ENCODE assay signal across 13 cellular contexts in the genomic region with DNA sequence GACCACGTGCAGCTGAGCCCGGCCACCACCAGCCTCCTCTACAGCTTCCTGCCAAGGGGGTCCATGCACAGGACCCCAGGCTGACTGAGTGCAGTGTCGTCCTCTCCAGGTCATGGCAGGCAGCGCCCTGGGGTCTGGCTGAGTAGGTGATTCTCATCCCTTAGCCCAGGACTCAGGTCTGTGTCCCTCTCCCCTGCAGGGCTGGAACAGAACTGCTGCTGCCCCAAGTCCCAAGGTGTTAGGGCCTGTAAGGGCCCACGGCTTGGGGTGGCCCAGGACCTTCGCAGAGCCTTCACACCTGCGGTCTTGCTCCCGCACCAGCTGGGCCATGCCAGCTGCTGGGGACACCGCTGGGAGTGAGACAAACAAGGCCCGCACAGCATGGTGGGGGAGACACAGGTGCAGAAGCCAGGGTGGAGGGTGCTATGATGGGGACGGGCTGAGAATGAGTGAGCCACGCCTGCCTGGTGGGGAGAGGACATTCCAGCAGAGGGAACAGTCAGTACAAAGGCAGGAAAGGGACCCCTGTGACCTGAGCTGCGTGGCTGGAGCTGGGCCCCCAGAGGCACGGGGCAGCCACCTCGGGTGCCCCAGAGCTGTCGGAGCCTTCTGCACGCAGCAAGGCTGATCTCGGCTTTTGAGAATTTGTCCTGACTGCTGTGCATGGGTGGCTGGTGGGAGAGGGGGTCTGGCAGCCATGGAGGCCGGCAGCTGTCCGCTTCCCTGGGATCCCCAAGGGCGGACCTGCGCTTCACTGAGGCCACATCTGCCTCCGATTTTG. TPM values are rescaled to one million over a fixed set of nuclear protein-coding genes. Genes with fewer than 3 reads are reported as not detected.
DNase-seq lines count a peak whose midpoint lies in the region; ATAC-seq, FAIRE-seq and TF ChIP-seq lines count a peak whose summit lies in the region.
"Had no signal": no experiment of that assay in that cellular context is flagged by ENCODE, and none has a peak within 500 bp of the region (broad histone marks: within the 10 kb centered on the region; RNA-seq: fewer than 3 reads in every experiment).

No MANE protein-coding gene starts in this region.

- no peak overlapping the region for H3K4me3 ChIP-seq in breast epithelium
- no peak overlapping the region for H3K4me3 ChIP-seq in mammary epithelial cell (replicated peaks in 1 of 3; ENCODE audit: insufficient read depth in 1 of 3, low read depth in 2 of 3, low read length in 3 of 3)
- no peak overlapping the region for H3K4me3 ChIP-seq in GM12878
- H3K4me3 ChIP-seq in upper lobe of right lung: no peak overlapping the region
- H3K4me3 ChIP-seq: SK-N-MC had no signal

- H3K36me3 ChIP-seq in breast epithelium: peaks cover 6% of the 10 kb centered on the region
- H3K36me3 ChIP-seq in mammary epithelial cell (ENCODE audit: insufficient read depth, low read length): no peaks in the 10 kb centered on the region
- peaks cover 8 to 39% of the 10 kb centered on the region in 2 experiments for H3K36me3 ChIP-seq in GM12878 (ENCODE audit: control insufficient read depth in 2 of 2, insufficient read depth in 2 of 2, low read length in 1 of 2)
- peaks cover 35% of the 10 kb centered on the region for H3K36me3 ChIP-seq in upper lobe of right lung

- intact Hi-C loops in breast epithelium (cut with DNase I; ENCODE audit: low total_unique reads) (no loop called here), mammary epithelial cell (cut with micrococcal nuclease) (no loop called here), GM12878 (cut with micrococcal nuclease; ENCODE audit: unreplicated experiment) (no loop called here), upper lobe of right lung (cut with DNase I) (no loop called here)

- ATAC-seq in GM12878 (no peak), upper lobe of right lung (peak; percentile 1)

- H3K79me2 ChIP-seq in mammary epithelial cell (ENCODE audit: insufficient read depth, low read length) (peaks cover 42% of the 10 kb centered on the region), GM12878 (ENCODE audit: control insufficient read depth, insufficient read depth, low read length) (peaks cover 26% of the 10 kb centered on the region)

- no peak for FAIRE-seq in GM12878 (lab: Jason Lieb, UNC)
- no peak for FAIRE-seq in GM12891 (lab: Jason Lieb, UNC)

- H3K9me3 ChIP-seq in breast epithelium (no peaks in the 10 kb centered on the region), mammary epithelial cell (replicated peaks; ENCODE audit: insufficient read depth, low read length) (no peaks in the 10 kb centered on the region), GM12878 (replicated peaks; ENCODE audit: control insufficient read depth, insufficient read depth, low read length) (no peaks in the 10 kb centered on the region), upper lobe of right lung (no peaks in the 10 kb centered on the region)

- DNase-seq in breast epithelium (ENCODE audit: low spot score in 2 of 2): no peak
- DNase-seq in mammary epithelial cell: no peak
- DNase-seq in GM12878 (ENCODE audit: low read depth, low spot score): no peak
- DNase-seq in mesenteric fat pad (ENCODE audit: low spot score): peak; percentile 87
- no peak for DNase-seq in upper lobe of right lung
- no peak for DNase-seq in NCI-H1694 treated with DMSO at 0.1 percent for 48 hours (lab: John Stamatoyannopoulos, UW)
- DNase-seq in activated CD4-positive, CD25-positive, alpha-beta regulatory T cell treated with anti-CD3 and anti-CD28 coated beads, Interleukin-2, amount 50 U/mL, for 72 hours: no peak
- no peak for DNase-seq in GM12891 (ENCODE audit: insufficient read length, low spot score)
- DNase-seq: KG1; midbrain; NCI-H446; stimulated activated naive CD4-positive, alpha-beta T cell had no signal

- TF ChIP-seq POLR2A in breast epithelium (IDR thresholded peaks at IDR 0.05) (no peak), GM12878 (IDR thresholded peaks at IDR 0.05; ENCODE audit: low read depth, low read length) (peak; percentile 37; the same call in 1 of the 2 replicates), GM12891 (IDR thresholded peaks at IDR 0.05; ENCODE audit: low read depth, low read length) (no peak)

- H3K4me2 ChIP-seq in mammary epithelial cell (ENCODE audit: insufficient read depth, low read depth, low read length) (no peak overlapping the region), GM12878 (ENCODE audit: control insufficient read depth, insufficient read depth) (no peak overlapping the region)

- CTCF ChIA-PET in mammary epithelial cell (lab: Charles Lee; ENCODE audit: low non-redundant PET) (no interaction called here), GM12878 (lab: Yijun Ruan, JAX) (no interaction called here)

- H2AFZ ChIP-seq in mammary epithelial cell (ENCODE audit: low read depth, low read length): no peak overlapping the region
- no peak overlapping the region for H2AFZ ChIP-seq in GM12878 (ENCODE audit: control insufficient read depth, low read depth, low read length)

- TF ChIP-seq EP300 in GM12878 (IDR thresholded peaks at IDR 0.05; ENCODE audit: borderline replicate concordance in 1 of 2, control insufficient read depth in 1 of 2, low read depth in 2 of 2, low read length in 2 of 2): no peak

- TF ChIP-seq RAD21 in GM12878 (IDR thresholded peaks at IDR 0.05; ENCODE audit: insufficient read depth, low read depth, low read length): no peak

- dilution Hi-C loops in mammary epithelial cell (cut with HindIII; ENCODE audit: low sequenced_read_pairs): no loop called here

- peak overlapping the region; percentile 67 to 82 for H3K27ac ChIP-seq in breast epithelium
- H3K27ac ChIP-seq in mammary epithelial cell (ENCODE audit: insufficient read depth, low read depth, low read length): no peak overlapping the region
- H3K27ac ChIP-seq in GM12878 (ENCODE audit: control insufficient read depth, insufficient read depth): no peak overlapping the region
- H3K27ac ChIP-seq in upper lobe of right lung: peak overlapping the region; percentile 68
- H3K27ac ChIP-seq: SK-N-MC had no signal

- RAD21 ChIA-PET in GM12878 (lab: Charles Lee; ENCODE audit: unreplicated experiment): interaction anchor here (1.1 to 1.2 kb wide), 2 partner anchors 39 to 71 kb away, joined by 3 read pairs; a partner anchor contains a TSS

- POLR2A ChIA-PET in GM12878 (lab: Charles Lee): interaction anchor here (1.1 kb wide), 1 partner anchor 10 kb away, joined by 4 read pairs; no protein-coding TSS in a partner anchor

- H3K27me3 ChIP-seq in breast epithelium: no peaks in the 10 kb centered on the region
- H3K27me3 ChIP-seq in mammary epithelial cell (ENCODE audit: insufficient read depth, low read length): no peaks in the 10 kb centered on the region
- H3K27me3 ChIP-seq in GM12878 (replicated peaks in 1 of 2; ENCODE audit: control insufficient read depth in 2 of 2, insufficient read depth in 2 of 2, low read length in 1 of 2): no peaks in the 10 kb centered on the region
- H3K27me3 ChIP-seq in upper lobe of right lung: no peaks in the 10 kb centered on the region

- BruUV-seq in mammary epithelial cell (replicated peaks; lab: Mats Ljungman, UMichigan) (no TSS peak), GM12878 (replicated peaks; lab: Mats Ljungman, UMichigan) (no TSS peak)

- in situ Hi-C loops in mammary epithelial cell (cut with MboI; ENCODE audit: low sequenced_read_pairs in 2 of 2): no loop called here
- in situ Hi-C loops in GM12878 (cut with MboI): no loop called here

- TF ChIP-seq CTCF in breast epithelium (IDR thresholded peaks at IDR 0.05) (peak in 1 of 3 donors; percentile 9), mammary epithelial cell (conservative IDR thresholded peaks at IDR 0.05 in 1 of 2, IDR thresholded peaks at IDR 0.05 in 1 of 2; ENCODE audit: extremely low read depth in 1 of 2, insufficient read depth in 1 of 2, low read depth in 1 of 2, low read length in 2 of 2) (no peak), GM12878 (IDR thresholded peaks at IDR 0.05 in 2 of 3, conservative IDR thresholded peaks at IDR 0.05 in 1 of 3; ENCODE audit: control insufficient read depth in 2 of 3, extremely low read depth in 1 of 3, insufficient read depth in 1 of 3, low read depth in 3 of 3, low read length in 3 of 3) (no peak), upper lobe of right lung (IDR thresholded peaks at IDR 0.05) (no peak)

- H3K9ac ChIP-seq in mammary epithelial cell (ENCODE audit: insufficient read depth, low read length) (no peak overlapping the region), GM12878 (ENCODE audit: control insufficient read depth, insufficient read depth, low read length) (no peak overlapping the region)

- H4K20me1 ChIP-seq in mammary epithelial cell (ENCODE audit: insufficient read depth, low read length): no peaks in the 10 kb centered on the region
- no peaks in the 10 kb centered on the region for H4K20me1 ChIP-seq in GM12878 (ENCODE audit: control insufficient read depth, insufficient read depth)

- peaks cover 25 to 69% of the 10 kb centered on the region in 2 donors for H3K4me1 ChIP-seq in breast epithelium
- peaks cover 11% of the 10 kb centered on the region for H3K4me1 ChIP-seq in mammary epithelial cell (ENCODE audit: insufficient read depth, low read length)
- peaks cover 43% of the 10 kb centered on the region for H3K4me1 ChIP-seq in GM12878 (ENCODE audit: control insufficient read depth, insufficient read depth, low read length)
- peaks cover 68% of the 10 kb centered on the region for H3K4me1 ChIP-seq in upper lobe of right lung

- SMC1A ChIA-PET in GM12878 (lab: Charles Lee; ENCODE audit: uncharacterized antibody, unreplicated experiment): interaction anchor here (1.7 to 2.3 kb wide), 2 partner anchors 9 to 10 kb away, joined by 5 to 12 read pairs; no protein-coding TSS in a partner anchor

- 96% methylated on average over 19 of the region's 23 CpGs for WGBS in mammary epithelial cell (ENCODE audit: low coverage, missing lambda C conversion rate)
- WGBS in GM12878 (ENCODE audit: insufficient coverage, insufficient replicate concordance, low lambda C conversion rate, missing lambda C conversion rate): 89% methylated on average over 23 of the region's 23 CpGs

RNA-seq across cellular contexts. Expression of a gene that starts 11.9 kb away (rescaled TPM):
- total RNA-seq in breast epithelium (10 to 100 TPM; 29.8 to 71.4 (median 58.7) TPM), mammary epithelial cell (10 to 100 TPM; 20.6 to 31.2 TPM), GM12878 (2014; rRNA removed) (18.6 and 20.2 TPM in 2 replicates), GM12878 (2014; rRNA removed; fragmentation: Illumina TruSeq; extraction: Trizol) (2.5 and 4.0 TPM in 2 replicates), GM12878 (2021) (17.6 and 19.1 TPM in 2 replicates), mesenteric fat pad (9.1 TPM), upper lobe of right lung (17.3 TPM)
- polyA plus RNA-seq in mammary epithelial cell (12.2 TPM), GM12878 (2011; rRNA removed) (6.0 and 15.8 TPM in 2 replicates), GM12878 (2014; fragmentation: Illumina TruSeq; extraction: Trizol) (0.19 and 2.4 TPM in 2 replicates), GM12878 (2014; fragmentation: Nextera tagmentation; extraction: Ambion mirVana) (under 1 TPM; 0.10 to 0.31 TPM), GM12878 (2014; rRNA removed) (20.3 and 23.0 TPM in 2 replicates), GM12878 (2016; fragmentation: Nextera tagmentation; extraction: Ambion mirVana) (10 to 100 TPM; 14.8 to 19.5 TPM)
- 8.7 TPM for polyA minus RNA-seq in mammary epithelial cell
- 27.3 and 32.2 TPM in 2 replicates for total RNA-seq in GM12878 (2013; cell fraction: nucleolus; rRNA removed)
- polyA plus RNA-seq in GM12878 (2011; ENCODE audit: low read depth): 1.8 TPM
- 25.9 and 36.4 TPM in 2 replicates for polyA plus RNA-seq in GM12878 (2011; cell fraction: cytosol; rRNA removed)
- polyA plus RNA-seq in GM12878 (2011; cell fraction: nucleus; rRNA removed): 40.4 and 43.7 TPM in 2 replicates
- 6.0 and 11.1 TPM in 2 replicates for polyA plus RNA-seq in GM12878 (2012)
- 11.6 and 26.6 TPM in 2 replicates for polyA minus RNA-seq in GM12878 (2011; rRNA and poly(A)+ RNA removed)
- 13.9 and 17.0 TPM in 2 replicates for polyA minus RNA-seq in GM12878 (2011; cell fraction: cytosol; rRNA and poly(A)+ RNA removed)
- 19.7 and 32.3 TPM in 2 replicates for polyA minus RNA-seq in GM12878 (2011; cell fraction: nucleus; rRNA and poly(A)+ RNA removed)
- polyA plus RNA-seq in GM12891 (2012; ENCODE audit: low read depth, missing spikeins): 5.1 TPM

RNA-seq across cellular contexts. Expression of a gene that starts 37.9 kb away (rescaled TPM):
- total RNA-seq in breast epithelium (100 to 1,000 TPM in 1 of 3 donors, 10 to 100 TPM in 2; 42.7 to 230 (median 53.7) TPM), mammary epithelial cell (10 to 100 TPM; 19.6 to 24.5 TPM), GM12878 (2014; rRNA removed) (20.4 and 21.9 TPM in 2 replicates), GM12878 (2014; rRNA removed; fragmentation: Illumina TruSeq; extraction: Trizol) (10.6 and 12.8 TPM in 2 replicates), GM12878 (2021) (20.9 and 21.6 TPM in 2 replicates), mesenteric fat pad (148 TPM), upper lobe of right lung (22.1 TPM)
- polyA plus RNA-seq in mammary epithelial cell (10.5 TPM), GM12878 (2011; rRNA removed) (23.5 and 24.9 TPM in 2 replicates), GM12878 (2014; fragmentation: Illumina TruSeq; extraction: Trizol) (8.2 and 12.5 TPM in 2 replicates), GM12878 (2014; fragmentation: Nextera tagmentation; extraction: Ambion mirVana) (1 to 10 TPM; 2.3 to 6.6 TPM), GM12878 (2014; rRNA removed) (19.6 and 22.6 TPM in 2 replicates), GM12878 (2016; fragmentation: Nextera tagmentation; extraction: Ambion mirVana) (10 to 100 TPM; 20.0 to 20.5 TPM)
- 11.8 TPM for polyA minus RNA-seq in mammary epithelial cell
- 24.8 and 33.3 TPM in 2 replicates for total RNA-seq in GM12878 (2013; cell fraction: nucleolus; rRNA removed)
- polyA plus RNA-seq in GM12878 (2011; ENCODE audit: low read depth): 7.3 TPM
- polyA plus RNA-seq in GM12878 (2011; cell fraction: cytosol; rRNA removed): 22.2 and 29.7 TPM in 2 replicates
- 23.6 and 25.4 TPM in 2 replicates for polyA plus RNA-seq in GM12878 (2011; cell fraction: nucleus; rRNA removed)
- polyA plus RNA-seq in GM12878 (2012): 13.2 and 14.9 TPM in 2 replicates
- polyA minus RNA-seq in GM12878 (2011; rRNA and poly(A)+ RNA removed): 9.3 and 15.4 TPM in 2 replicates
- 6.0 and 7.4 TPM in 2 replicates for polyA minus RNA-seq in GM12878 (2011; cell fraction: cytosol; rRNA and poly(A)+ RNA removed)
- polyA minus RNA-seq in GM12878 (2011; cell fraction: nucleus; rRNA and poly(A)+ RNA removed): 5.3 and 8.3 TPM in 2 replicates
- 10.3 TPM for polyA plus RNA-seq in GM12891 (2012; ENCODE audit: low read depth, missing spikeins)

Comparison
In these comparisons a context has a peak if more than half of its experiments do, and no peak if none do; other contexts are left out.
1. H3K27ac ChIP-seq: peak in breast epithelium (2 of 2) and upper lobe of right lung (single experiment); none in mammary epithelial cell (single experiment) and GM12878 (single experiment).